ENCODE assay signal across 18 cellular contexts in the genomic region with DNA sequence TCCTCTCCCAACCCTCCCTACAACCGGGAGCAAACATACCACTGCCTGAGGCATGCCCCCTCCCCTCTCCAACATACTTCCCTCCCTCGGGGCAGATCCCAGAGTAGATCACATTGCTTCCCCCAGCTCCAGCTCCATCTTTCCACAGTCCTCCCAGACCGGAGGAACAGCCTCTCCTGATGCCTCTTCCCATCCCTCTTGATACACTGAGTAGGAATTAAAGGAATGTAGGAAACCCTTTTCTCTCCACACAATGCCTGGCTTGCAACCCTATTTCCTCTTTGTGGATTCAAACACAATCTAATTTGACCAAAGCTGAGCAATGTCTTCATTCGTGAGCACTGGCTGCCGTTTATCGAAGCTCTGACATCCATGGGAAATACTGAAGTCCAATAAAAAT.
A peak's percentile ranks its signal among the peaks of the same experiment; 100 is the strongest.
DNase-seq lines count a peak whose midpoint lies in the region; ATAC-seq and TF ChIP-seq lines count a peak whose summit lies in the region.
"Had no signal": no experiment of that assay in that cellular context is flagged by ENCODE, and none has a peak within 500 bp of the region (broad histone marks: within the 10 kb centered on the region; RNA-seq: fewer than 3 reads in every experiment).

No MANE protein-coding gene starts in this region.

- H3K27me3 ChIP-seq in gastroesophageal sphincter (no peaks in the 10 kb centered on the region), sigmoid colon (no peaks in the 10 kb centered on the region), H7 (ENCODE audit: control insufficient read depth, insufficient read depth, low read length) (no peaks in the 10 kb centered on the region)
- H3K27me3 ChIP-seq: gastrocnemius medialis, ovary had no signal

- H3K27ac ChIP-seq in gastroesophageal sphincter (peak overlapping the region in 3 of 4 donors; percentile 80 to 82 (median 81)), sigmoid colon (peak overlapping the region; percentile 64 to 83 (median 74))
- H3K27ac ChIP-seq: C4-2B, gastrocnemius medialis had no signal

- TF ChIP-seq EP300 in gastroesophageal sphincter (IDR thresholded peaks at IDR 0.05) (no peak), sigmoid colon (IDR thresholded peaks at IDR 0.05) (no peak)

- DNase-seq in GM04503 (ENCODE audit: low read depth) (peak; percentile 55), astrocyte of the hippocampus (ENCODE audit: low read depth, low spot score) (peak; percentile 72), sigmoid colon (no peak), HuH-7 (ENCODE audit: low spot score) (no peak), H7 (no peak), occipital lobe (lab: John Stamatoyannopoulos, UW) (no peak)
- DNase-seq: DND-41; effector memory CD4-positive, alpha-beta T cell; gastrocnemius medialis; midbrain; NCI-H1048; ovary; SIG-M5; stimulated activated naive CD8-positive, alpha-beta T cell treated with anti-CD3 and anti-CD28 coated beads, Interleukin-15, amount 100 ng/mL, for 72 hours had no signal

- H3K4me1 ChIP-seq in gastroesophageal sphincter (peaks cover 0 to 52% (median 21%) of the 10 kb centered on the region in 3 donors), sigmoid colon (peaks cover 0 to 59% (median 41%) of the 10 kb centered on the region in 4 donors)

- 30 to 53% methylated on average over 2 to 3 of the region's 6 CpGs for WGBS in gastroesophageal sphincter (ENCODE audit: low coverage in 1 of 2), 2 donors
- WGBS in sigmoid colon, 2 donors, result 77 to 84% methylated on average over 6 of the region's 6 CpGs

- H3K4me3 ChIP-seq in gastroesophageal sphincter (no peak overlapping the region), sigmoid colon (no peak overlapping the region), H7 (ENCODE audit: insufficient read depth, low read depth, low read length) (no peak overlapping the region)
- H3K4me3 ChIP-seq: gastrocnemius medialis, ovary had no signal

- intact Hi-C loops in sigmoid colon (cut with DNase I), result loop anchor here (5.0 kb wide), 1 partner anchor 349 kb away; no protein-coding TSS in a partner anchor

- no peaks in the 10 kb centered on the region for H3K36me3 ChIP-seq in gastroesophageal sphincter
- H3K36me3 ChIP-seq in sigmoid colon, result no peaks in the 10 kb centered on the region
- H3K36me3 ChIP-seq in H7 (replicated peaks; ENCODE audit: control insufficient read depth, insufficient read depth, low read length), result no peaks in the 10 kb centered on the region
- H3K36me3 ChIP-seq: gastrocnemius medialis, ovary had no signal

- no peak for TF ChIP-seq CTCF in gastroesophageal sphincter (IDR thresholded peaks at IDR 0.05)
- no peak for TF ChIP-seq CTCF in sigmoid colon (IDR thresholded peaks at IDR 0.05)

- no peak for ATAC-seq in gastroesophageal sphincter
- ATAC-seq in GM21390 (IDR thresholded peaks at IDR 0.05; ENCODE audit: unreplicated experiment), result no peak
- ATAC-seq: activated T-helper 17 cell treated with anti-CD3 and anti-CD28 coated beads, Interleukin-2, amount 50 U/mL, for 72 hours; gastrocnemius medialis; stimulated activated naive CD8-positive, alpha-beta T cell treated with anti-CD3 and anti-CD28 coated beads, Interleukin-15, amount 100 ng/mL, for 72 hours had no signal

- no peak for TF ChIP-seq POLR2A in gastroesophageal sphincter (IDR thresholded peaks at IDR 0.05)
- no peak for TF ChIP-seq POLR2A in sigmoid colon (IDR thresholded peaks at IDR 0.05)

- no peaks in the 10 kb centered on the region for H3K9me3 ChIP-seq in gastroesophageal sphincter
- H3K9me3 ChIP-seq in sigmoid colon, result no peaks in the 10 kb centered on the region
- H3K9me3 ChIP-seq: gastrocnemius medialis, ovary had no signal

Comparison
In these comparisons a context has a peak if more than half of its experiments do, and no peak if none do; other contexts are left out.
1. DNase-seq: peak in GM04503 (single experiment) and astrocyte of the hippocampus (single experiment); none in sigmoid colon (single experiment), HuH-7 (single experiment), H7 (single experiment) and occipital lobe (single experiment).